Comparison of ENCODE assay signal across 8 cellular contexts in genomic region chr18:8706545-8706980, GRCh38. TPM values are rescaled to one million over a fixed set of nuclear protein-coding genes. Genes with fewer than 3 reads are reported as not detected.
DNase-seq lines count a peak whose midpoint lies in the region; ATAC-seq, FAIRE-seq and TF ChIP-seq lines count a peak whose summit lies in the region.

No MANE protein-coding gene starts in this region.

- H4K20me1 ChIP-seq in smooth muscle cell (ENCODE audit: low read depth), result peaks cover 26% of the 10 kb centered on the region

- 2 to 13% (median 4%) methylated on average over 12 to 38 of the region's 38 CpGs for WGBS in heart left ventricle, 4 donors
- WGBS in smooth muscle cell (ENCODE audit: low lambda C conversion rate), result 1% methylated on average over 36 of the region's 38 CpGs

- H3K9me3 ChIP-seq in heart left ventricle, result no peaks in the 10 kb centered on the region
- no peaks in the 10 kb centered on the region for H3K9me3 ChIP-seq in smooth muscle cell (replicated peaks; ENCODE audit: low read depth)

- peak overlapping the region; percentile 96 for H3K4me2 ChIP-seq in smooth muscle cell

- DNase-seq in heart left ventricle (no peak), Right ventricle myocardium inferior (ENCODE audit: missing footprints) (no peak), glutamatergic neuron (no peak), smooth muscle cell (lab: John Stamatoyannopoulos, UW; ENCODE audit: unreplicated experiment) (no peak), frontal cortex (ENCODE audit: low spot score in 2 of 2) (no peak), NCI-H1694 (lab: John Stamatoyannopoulos, UW) (no peak)
- DNase-seq in activated CD8-positive, alpha-beta memory T cell treated with anti-CD3 and anti-CD28 coated beads for 24 hours, result peak; percentile 68

- no peaks in the 10 kb centered on the region for H3F3A ChIP-seq in smooth muscle cell (ENCODE audit: low read depth)

- H3K9me3 Mint-ChIP-seq in glutamatergic neuron (ENCODE audit: unreplicated experiment), result peaks cover 17% of the 10 kb centered on the region

- H3K27me3 Mint-ChIP-seq in glutamatergic neuron (ENCODE audit: unreplicated experiment), result peaks cover 26% of the 10 kb centered on the region

- FAIRE-seq in frontal cortex (lab: Jason Lieb, UNC), result no peak

- ATAC-seq in heart left ventricle, result no peak
- ATAC-seq in Right ventricle myocardium inferior, result no peak
- ATAC-seq in GM18520 (IDR thresholded peaks at IDR 0.05; ENCODE audit: unreplicated experiment), result no peak

- no peak for TF ChIP-seq POLR2A in heart left ventricle (IDR thresholded peaks at IDR 0.05)

- H3K36me3 ChIP-seq in heart left ventricle, result no peaks in the 10 kb centered on the region
- no peaks in the 10 kb centered on the region for H3K36me3 ChIP-seq in smooth muscle cell (ENCODE audit: low read depth)

- H3K4me1 ChIP-seq in heart left ventricle, result peaks cover 0 to 31% (median 18%) of the 10 kb centered on the region in 12 donors
- peaks cover 20% of the 10 kb centered on the region for H3K4me1 ChIP-seq in smooth muscle cell (ENCODE audit: low read depth)

- intact Hi-C loops in heart left ventricle (cut with DNase I), result loop anchor here in 3 of 10 donors (10.0 kb wide), 2 partner anchors 358 to 438 kb away; no protein-coding TSS in a partner anchor
- intact Hi-C loops in Right ventricle myocardium inferior (cut with DNase I), result loop anchor here (10.0 kb wide), 4 partner anchors 82 to 438 kb away; no protein-coding TSS in a partner anchor

- peaks cover 18% of the 10 kb centered on the region for H3K4me1 Mint-ChIP-seq in glutamatergic neuron (ENCODE audit: low read depth, unreplicated experiment)

- no peak overlapping the region for H3K9ac ChIP-seq in smooth muscle cell (ENCODE audit: low read depth)

- H3K27me3 ChIP-seq in heart left ventricle, result peaks cover 0 to 31% (median 0%) of the 10 kb centered on the region in 9 donors
- H3K27me3 ChIP-seq in smooth muscle cell (ENCODE audit: low read depth), result no peaks in the 10 kb centered on the region

- H3K27ac Mint-ChIP-seq in glutamatergic neuron (ENCODE audit: unreplicated experiment), result peak overlapping the region; percentile 97

- H3K79me2 ChIP-seq in smooth muscle cell (ENCODE audit: low read depth), result peaks cover 19% of the 10 kb centered on the region

- peak overlapping the region; percentile 100 for H3K4me3 Mint-ChIP-seq in glutamatergic neuron (ENCODE audit: unreplicated experiment)

- TF ChIP-seq CTCF in heart left ventricle (IDR thresholded peaks at IDR 0.05), result no peak
- TF ChIP-seq CTCF in glutamatergic neuron (IDR thresholded peaks at IDR 0.05; ENCODE audit: partially characterized antibody, unreplicated experiment), result no peak
- TF ChIP-seq CTCF in smooth muscle cell (IDR thresholded peaks at IDR 0.05; ENCODE audit: borderline replicate concordance, insufficient read depth, poor library complexity, severe bottlenecking), result no peak

- peak overlapping the region in 3 of 12 donors; percentile 78 to 90 (median 88) for H3K27ac ChIP-seq in heart left ventricle
- no peak overlapping the region for H3K27ac ChIP-seq in smooth muscle cell (ENCODE audit: low read depth)

- H3K4me3 ChIP-seq in heart left ventricle (peak overlapping the region; percentile 23 to 95 (median 69)), smooth muscle cell (peak overlapping the region; percentile 68)

- H3K36me3 Mint-ChIP-seq in glutamatergic neuron (ENCODE audit: unreplicated experiment), result no peaks in the 10 kb centered on the region

- no peak overlapping the region for H2AFZ ChIP-seq in smooth muscle cell (ENCODE audit: low read depth)

RNA-seq across cellular contexts. Expression of gene MTCL1, which starts 1.2 kb away (rescaled TPM):
- total RNA-seq in heart left ventricle (10 to 100 TPM in 4 of 9 donors, 1 to 10 TPM in 5; 4.7 to 17.7 (median 9.7) TPM), Right ventricle myocardium inferior (7.0 TPM), glutamatergic neuron (ENCODE audit: unreplicated experiment) (100 TPM), smooth muscle cell (15.2 and 15.3 TPM in 2 replicates), frontal cortex (15.9 TPM)
- polyA plus RNA-seq in heart left ventricle (1 to 10 TPM; 5.3 to 9.5 TPM), smooth muscle cell (5.5 and 9.9 TPM in 2 replicates)
